12 cellular contexts compared by ENCODE assay signal in the genomic region with DNA sequence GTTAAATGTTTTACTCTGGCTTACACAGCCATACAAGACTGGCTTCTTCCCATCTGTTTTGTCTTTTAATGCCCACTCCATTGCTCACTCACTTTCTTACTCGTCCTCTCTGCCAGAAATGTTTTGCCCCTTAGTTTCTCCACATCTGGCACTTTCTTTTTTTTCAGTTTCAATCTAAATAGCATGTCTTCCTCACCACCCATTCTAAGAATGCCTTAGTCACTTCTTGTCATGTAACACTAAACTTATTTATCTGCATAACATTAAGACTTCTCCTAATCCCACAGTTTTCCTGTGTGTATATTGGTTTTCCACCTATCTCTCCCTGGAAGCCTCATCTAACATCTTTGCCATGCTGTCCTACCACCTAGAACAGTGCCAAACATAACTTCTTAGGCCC.
"Had no signal": no experiment of that assay in that cellular context is flagged by ENCODE, and none has a peak within 500 bp of the region (broad histone marks: within the 10 kb centered on the region; RNA-seq: fewer than 3 reads in every experiment).

No MANE protein-coding gene starts in this region.

- H3K4me1 ChIP-seq: psoas muscle, spleen, suprapubic skin, upper lobe of right lung had no signal

- H3K27me3 ChIP-seq: spleen, suprapubic skin, upper lobe of right lung had no signal

- H3K4me3 ChIP-seq: psoas muscle, spleen, suprapubic skin, upper lobe of right lung had no signal

- H3K9me3 ChIP-seq: psoas muscle, spleen, suprapubic skin, upper lobe of right lung had no signal

- DNase-seq: activated CD4-positive, CD25-positive, alpha-beta regulatory T cell treated with anti-CD3 and anti-CD28 coated beads, Interleukin-2, amount 50 U/mL, for 72 hours; activated naive CD4-positive, alpha-beta T cell treated with Interleukin-2 at 50 U/mL for 16 hours; activated T-cell treated with anti-CD3 and anti-CD28 coated beads for 4 hours; foreskin melanocyte; head of caudate nucleus; nephron progenitor cell; psoas muscle; spleen; T-helper 1 cell; upper lobe of right lung had no signal

- H3K27ac ChIP-seq: psoas muscle, spleen, suprapubic skin, upper lobe of right lung had no signal

- ATAC-seq: psoas muscle, sciatic nerve, upper lobe of right lung had no signal

- H3K36me3 ChIP-seq: spleen, suprapubic skin, upper lobe of right lung had no signal
